19 cellular contexts compared by ENCODE assay signal in genomic region chr1:110048923-110049601, GRCh38. TPM values are rescaled to one million over a fixed set of nuclear protein-coding genes. Genes with fewer than 3 reads are reported as not detected.
DNase-seq lines count a peak whose midpoint lies in the region; ATAC-seq and TF ChIP-seq lines count a peak whose summit lies in the region.
"Had no signal": no experiment of that assay in that cellular context is flagged by ENCODE, and none has a peak within 500 bp of the region (broad histone marks: within the 10 kb centered on the region; RNA-seq: fewer than 3 reads in every experiment).

No MANE protein-coding gene starts in this region.

- CTCF ChIA-PET in RWPE1 (lab: Yijun Ruan, JAX): interaction anchor here (1.8 kb wide), 1 partner anchor 12 kb away, joined by 4 read pairs; no protein-coding TSS in a partner anchor

- H3K27me3 ChIP-seq in WERI-Rb-1 (ENCODE audit: insufficient read depth, low read depth, severe bottlenecking) (no peaks in the 10 kb centered on the region), left lung (no peaks in the 10 kb centered on the region), spleen (replicated peaks in 1 of 7) (no peaks in the 10 kb centered on the region)
- H3K27me3 ChIP-seq: gastroesophageal sphincter, right lobe of liver had no signal

- H3K4me3 ChIP-seq in WERI-Rb-1 (ENCODE audit: low read depth, low read length): no peak overlapping the region
- no peak overlapping the region for H3K4me3 ChIP-seq in left lung
- no peak overlapping the region for H3K4me3 ChIP-seq in spleen
- H3K4me3 ChIP-seq: gastroesophageal sphincter, right lobe of liver had no signal

- DNase-seq in WERI-Rb-1 (no peak), left lung (no peak), spleen (no peak), GF-D8 (lab: John Stamatoyannopoulos, UW) (no peak), RWPE1 (ENCODE audit: low spot score) (no peak)
- DNase-seq in activated naive CD4-positive, alpha-beta T cell treated with anti-CD3 and anti-CD28 coated beads, Interleukin-2, amount 50 U/mL, for 72 hours (ENCODE audit: low spot score in 2 of 2): no peak
- DNase-seq: ACHN; CD4-positive, CD25-positive, alpha-beta regulatory T cell; DMS79 treated with DMSO at 0.1 percent for 48 hours; HCEC 1CT; NCI-H187 treated with DMSO at 0.1 percent for 48 hours; stimulated activated naive CD4-positive, alpha-beta T cell treated with Interleukin-2 at 50 U/mL for 16 hours had no signal

- H3K9me3 ChIP-seq in WERI-Rb-1 (ENCODE audit: severe bottlenecking): no peaks in the 10 kb centered on the region
- H3K9me3 ChIP-seq in left lung: no peaks in the 10 kb centered on the region
- no peaks in the 10 kb centered on the region for H3K9me3 ChIP-seq in spleen
- H3K9me3 ChIP-seq: gastroesophageal sphincter, right lobe of liver had no signal

- POLR2A ChIA-PET in RWPE1 (lab: Yijun Ruan, JAX; ENCODE audit: low non-redundant PET): no interaction called here

- H3K27ac ChIP-seq in C4-2B: peak overlapping the region; percentile 36
- H3K27ac ChIP-seq in WERI-Rb-1: peak overlapping the region; percentile 64
- no peak overlapping the region for H3K27ac ChIP-seq in left lung
- H3K27ac ChIP-seq in spleen: peak overlapping the region in 7 of 8 donors; percentile 9 to 81 (median 73)
- no peak overlapping the region for H3K27ac ChIP-seq in RWPE1
- H3K27ac ChIP-seq: right lobe of liver had no signal

- H3K4me1 ChIP-seq in left lung (no peaks in the 10 kb centered on the region), spleen (peaks cover 3 to 53% (median 33%) of the 10 kb centered on the region in 6 donors)

- intact Hi-C loops in left lung (cut with DNase I): no loop called here
- intact Hi-C loops in spleen (cut with DNase I; ENCODE audit: low total_unique reads): no loop called here

- no peaks in the 10 kb centered on the region for H3K9me3 Mint-ChIP-seq in activated naive CD4-positive, alpha-beta T cell treated with anti-CD3 and anti-CD28 coated beads, Interleukin-2, amount 50 U/mL, for 72 hours
- H3K9me3 Mint-ChIP-seq: CD4-positive, CD25-positive, alpha-beta regulatory T cell had no signal

- no peak for TF ChIP-seq POLR2A in spleen (IDR thresholded peaks at IDR 0.05)

- peak overlapping the region in 1 of 2 donors; percentile 13 for H3K27ac Mint-ChIP-seq in activated naive CD4-positive, alpha-beta T cell treated with anti-CD3 and anti-CD28 coated beads, Interleukin-2, amount 50 U/mL, for 72 hours

- WGBS in spleen, 5 donors: 75 to 92% (median 85%) methylated on average over 9 of the region's 9 CpGs

- peak; percentile 50 for ATAC-seq in left lung
- ATAC-seq in activated naive CD4-positive, alpha-beta T cell treated with anti-CD3 and anti-CD28 coated beads, Interleukin-2, amount 50 U/mL, for 72 hours: no peak
- no peak for ATAC-seq in GM19452 (IDR thresholded peaks at IDR 0.05; ENCODE audit: unreplicated experiment)
- ATAC-seq: gastroesophageal sphincter, SK-N-SH treated with all-trans-retinoic acid at 6 μM for 48 hours had no signal

- peaks cover 93% of the 10 kb centered on the region for H3K36me3 ChIP-seq in WERI-Rb-1
- H3K36me3 ChIP-seq in left lung: peaks cover 0 to 100% of the 10 kb centered on the region in 2 donors
- peaks cover 0 to 100% (median 99%) of the 10 kb centered on the region in 6 donors for H3K36me3 ChIP-seq in spleen

- H3K36me3 Mint-ChIP-seq in activated naive CD4-positive, alpha-beta T cell treated with anti-CD3 and anti-CD28 coated beads, Interleukin-2, amount 50 U/mL, for 72 hours: peaks cover 9 to 14% of the 10 kb centered on the region in 2 donors

- TF ChIP-seq CTCF in C4-2B (conservative IDR thresholded peaks at IDR 0.05) (no peak), WERI-Rb-1 (IDR thresholded peaks at IDR 0.05; ENCODE audit: low read depth, low read length) (no peak), left lung (IDR thresholded peaks at IDR 0.05) (no peak), spleen (IDR thresholded peaks at IDR 0.05 in 8 of 11, conservative IDR thresholded peaks at IDR 0.05 in 3 of 11) (no peak), RWPE1 (conservative IDR thresholded peaks at IDR 0.05; ENCODE audit: low read depth) (no peak)

RNA-seq across cellular contexts. Expression of gene STRIP1, which starts 14.6 kb away (rescaled TPM):
- total RNA-seq in left lung: 10 to 100 TPM; 32.7 to 33.9 TPM
- 10 to 100 TPM; 46.0 to 98.7 (median 61.6) TPM for total RNA-seq in spleen
- polyA plus RNA-seq in spleen: 10 to 100 TPM; 11.8 to 25.6 (median 17.2) TPM
- total RNA-seq in activated naive CD4-positive, alpha-beta T cell treated with anti-CD3 and anti-CD28 coated beads, Interleukin-2, amount 50 U/mL, for 72 hours: 10 to 100 TPM; 26.5 to 39.8 TPM

RNA-seq across cellular contexts. Expression of gene ALX3, which starts 21.4 kb away (rescaled TPM):
- total RNA-seq in left lung (not detected), spleen (not detected)
- under 1 TPM in 2 of 3 donors, not detected in 1; 0.10 to 0.12 TPM for polyA plus RNA-seq in spleen
- total RNA-seq in activated naive CD4-positive, alpha-beta T cell treated with anti-CD3 and anti-CD28 coated beads, Interleukin-2, amount 50 U/mL, for 72 hours: not detected
- total RNA-seq: CD4-positive, CD25-positive, alpha-beta regulatory T cell; gastroesophageal sphincter; left lobe of liver; osteocyte; right lobe of liver had no signal
- polyA plus RNA-seq: CD4-positive, CD25-positive, alpha-beta regulatory T cell had no signal

Comparison
In these comparisons a context has a peak if more than half of its experiments do, and no peak if none do; other contexts are left out.
1. H3K27ac ChIP-seq: peak in C4-2B (single experiment), WERI-Rb-1 (single experiment) and spleen (7 of 8); none in left lung (0 of 2) and RWPE1 (single experiment).